30 cellular contexts compared by ENCODE assay signal in the genomic region with DNA sequence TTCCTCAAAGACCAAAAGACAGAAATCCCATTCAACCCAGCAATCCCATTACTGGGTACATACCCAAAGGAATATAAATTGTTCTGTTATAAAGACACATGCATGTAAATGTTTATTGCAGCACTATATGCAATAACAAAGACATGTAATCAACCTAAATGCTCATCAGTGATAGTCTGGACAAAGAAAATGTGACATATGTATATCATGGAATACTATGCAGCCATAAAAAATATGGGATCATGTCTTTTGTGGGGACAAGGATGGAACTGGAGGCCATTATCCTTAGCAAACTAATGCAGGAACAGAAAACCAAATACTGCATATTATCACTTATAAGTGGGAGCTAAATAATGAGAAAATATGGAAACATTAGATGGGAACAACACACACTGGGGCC. TPM values are rescaled to one million over a fixed set of nuclear protein-coding genes. Genes with fewer than 3 reads are reported as not detected.
"Had no signal": no experiment of that assay in that cellular context is flagged by ENCODE, and none has a peak within 500 bp of the region (broad histone marks: within the 10 kb centered on the region; RNA-seq: fewer than 3 reads in every experiment).

No MANE protein-coding gene starts in this region.

- H3K9ac ChIP-seq: neural progenitor cell, parathyroid adenoma had no signal

- ATAC-seq: naive thymus-derived CD4-positive, alpha-beta T cell; natural killer cell; psoas muscle; right cardiac atrium; sciatic nerve; stimulated activated effector memory CD8-positive, alpha-beta T cell treated with anti-CD3 and anti-CD28 coated beads, Interleukin-12 subunit alpha, Interleukin-12 subunit beta, amount 100 ng/mL, for 72 hours; stimulated activated naive CD8-positive, alpha-beta T cell treated with anti-CD3 and anti-CD28 coated beads, Interleukin-15, amount 100 ng/mL, for 72 hours; stimulated activated naive CD8-positive, alpha-beta T cell treated with anti-CD3 and anti-CD28 coated beads, Interleukin-15, Interleukin-2, amounts not matched to agents 100 U/mL and 50 U/mL, for 24 hours had no signal

- H3K27ac Mint-ChIP-seq: naive thymus-derived CD4-positive, alpha-beta T cell; natural killer cell; neural progenitor cell; progenitor cell of endocrine pancreas; stimulated activated effector memory CD8-positive, alpha-beta T cell treated with anti-CD3 and anti-CD28 coated beads, Interleukin-12 subunit alpha, Interleukin-12 subunit beta, amount 100 ng/mL, for 72 hours; stimulated activated naive CD8-positive, alpha-beta T cell treated with anti-CD3 and anti-CD28 coated beads, Interleukin-15, amount 100 ng/mL, for 72 hours had no signal

- H3K4me1 Mint-ChIP-seq: naive thymus-derived CD4-positive, alpha-beta T cell; natural killer cell; stimulated activated effector memory CD8-positive, alpha-beta T cell treated with anti-CD3 and anti-CD28 coated beads, Interleukin-12 subunit alpha, Interleukin-12 subunit beta, amount 100 ng/mL, for 72 hours; stimulated activated naive CD8-positive, alpha-beta T cell treated with anti-CD3 and anti-CD28 coated beads, Interleukin-15, amount 100 ng/mL, for 72 hours had no signal

- H3K4me3 Mint-ChIP-seq: naive thymus-derived CD4-positive, alpha-beta T cell; natural killer cell; neural progenitor cell; stimulated activated effector memory CD8-positive, alpha-beta T cell treated with anti-CD3 and anti-CD28 coated beads, Interleukin-12 subunit alpha, Interleukin-12 subunit beta, amount 100 ng/mL, for 72 hours; stimulated activated naive CD8-positive, alpha-beta T cell treated with anti-CD3 and anti-CD28 coated beads, Interleukin-15, amount 100 ng/mL, for 72 hours had no signal

- H3K4me2 ChIP-seq: neural progenitor cell, smooth muscle cell had no signal

- H3K36me3 ChIP-seq: neural progenitor cell, ovary, suprapubic skin, tibial artery, transverse colon, upper lobe of left lung, vagina had no signal

- H3K79me2 ChIP-seq: parathyroid adenoma had no signal

- H3K27ac ChIP-seq: neural progenitor cell, ovary, parathyroid adenoma, psoas muscle, skin epidermis, suprapubic skin, testis, transverse colon, upper lobe of left lung, vagina had no signal

- H3K9me3 Mint-ChIP-seq: nephron; neural progenitor cell; stimulated activated naive CD8-positive, alpha-beta T cell treated with anti-CD3 and anti-CD28 coated beads, Interleukin-15, amount 100 ng/mL, for 72 hours had no signal

- DNase-seq: naive thymus-derived CD4-positive, alpha-beta T cell; natural killer cell; occipital lobe; ovary; posterior cingulate gyrus; psoas muscle; right cardiac atrium; stimulated activated CD4-positive, alpha-beta T cell treated with anti-CD3 and anti-CD28 coated beads, Interleukin-15, amount 100 ng/mL, for 24 hours; stimulated activated CD4-positive, alpha-beta T cell treated with anti-CD3 and anti-CD28 coated beads, Interleukin-2, amount 100 ng/mL, for 24 hours; stimulated activated CD4-positive, alpha-beta T cell treated with anti-CD3 and anti-CD28 coated beads, Interleukin-2, amount 100 ng/mL, for 48 hours; stimulated activated CD4-positive, alpha-beta T cell treated with anti-CD3 and anti-CD28 coated beads, Interleukin-4, amount 100 ng/mL, for 24 hours; stimulated activated naive CD4-positive, alpha-beta T cell; stimulated activated naive CD8-positive, alpha-beta T cell treated with anti-CD3 and anti-CD28 coated beads, Interleukin-15, amount 100 ng/mL, for 72 hours; stimulated activated naive CD8-positive, alpha-beta T cell treated with anti-CD3 and anti-CD28 coated beads, Interleukin-15, Interleukin-2, amounts not matched to agents 100 U/mL and 50 U/mL, for 24 hours; substantia nigra; testis; tibial artery; transverse colon; upper lobe of left lung had no signal

- H3K4me1 ChIP-seq: psoas muscle, vagina had no signal

- H3K9me3 ChIP-seq: ovary, psoas muscle, suprapubic skin, testis, tibial artery, transverse colon, upper lobe of left lung, vagina had no signal

- H3K4me3 ChIP-seq: neural progenitor cell, ovary, psoas muscle, skin epidermis, smooth muscle cell, suprapubic skin, testis, tibial artery, transverse colon, upper lobe of left lung, vagina had no signal

- H3K36me3 Mint-ChIP-seq: naive thymus-derived CD4-positive, alpha-beta T cell; natural killer cell; neural progenitor cell; stimulated activated effector memory CD8-positive, alpha-beta T cell treated with anti-CD3 and anti-CD28 coated beads, Interleukin-12 subunit alpha, Interleukin-12 subunit beta, amount 100 ng/mL, for 72 hours had no signal

- H3K27me3 ChIP-seq: neural progenitor cell, ovary, suprapubic skin, testis, tibial artery, transverse colon, upper lobe of left lung, vagina had no signal

- H2AFZ ChIP-seq: neural progenitor cell, parathyroid adenoma had no signal

- FAIRE-seq: urothelium cell line had no signal

- H3K27me3 Mint-ChIP-seq: progenitor cell of endocrine pancreas had no signal

RNA-seq across cellular contexts. Expression of a gene that starts 2.7 kb away (rescaled TPM):
- polyA plus RNA-seq: naive thymus-derived CD4-positive, alpha-beta T cell had no signal
